Comparison of ENCODE assay signal across 1 cellular context in genomic region chr6:122735618-122736017, GRCh38.
TF ChIP-seq lines count a peak whose summit lies in the region.

No MANE protein-coding gene starts in this region.

TF ChIP-seq in H1, 55 proteins besides CTCF, POLR2A, EP300 and RAD21:
- TF ChIP-seq SP1 (IDR thresholded peaks at IDR 0.05; ENCODE audit: low read depth, low read length) (no peak), CREB1 (IDR thresholded peaks at IDR 0.05) (no peak), YY1 (IDR thresholded peaks at IDR 0.05; ENCODE audit: low read depth, low read length) (no peak), SIRT6 (IDR thresholded peaks at IDR 0.05; ENCODE audit: low read length) (no peak), SP2 (IDR thresholded peaks at IDR 0.05; ENCODE audit: low read length) (no peak), CEBPB (IDR thresholded peaks at IDR 0.05; ENCODE audit: low read depth, low read length) (no peak), SIN3A (conservative IDR thresholded peaks at IDR 0.05 in 1 of 2, IDR thresholded peaks at IDR 0.05 in 1 of 2; ENCODE audit: low read depth in 1 of 2, low read length in 2 of 2) (no peak), POLR2AphosphoS5 (IDR thresholded peaks at IDR 0.05; ENCODE audit: low read depth, low read length) (no peak), GABPA (IDR thresholded peaks at IDR 0.05; ENCODE audit: borderline replicate concordance, insufficient read depth, low read length) (no peak), FOSL1 (IDR thresholded peaks at IDR 0.05; ENCODE audit: insufficient read depth, low read depth, low read length) (no peak), RXRA (IDR thresholded peaks at IDR 0.05; ENCODE audit: insufficient read depth, low read depth, low read length) (no peak), EZH2 (IDR thresholded peaks at IDR 0.05; ENCODE audit: low read depth, low read length, severe bottlenecking) (no peak), HDAC6 (IDR thresholded peaks at IDR 0.05; ENCODE audit: low read depth, low read length) (no peak), KDM4A (IDR thresholded peaks at IDR 0.05; ENCODE audit: low read depth, low read length, severe bottlenecking) (no peak), KDM5A (IDR thresholded peaks at IDR 0.05; ENCODE audit: low read length) (no peak), RBBP5 (IDR thresholded peaks at IDR 0.05; ENCODE audit: borderline replicate concordance, low read depth, low read length) (no peak)
- TF ChIP-seq, protein P1, sequence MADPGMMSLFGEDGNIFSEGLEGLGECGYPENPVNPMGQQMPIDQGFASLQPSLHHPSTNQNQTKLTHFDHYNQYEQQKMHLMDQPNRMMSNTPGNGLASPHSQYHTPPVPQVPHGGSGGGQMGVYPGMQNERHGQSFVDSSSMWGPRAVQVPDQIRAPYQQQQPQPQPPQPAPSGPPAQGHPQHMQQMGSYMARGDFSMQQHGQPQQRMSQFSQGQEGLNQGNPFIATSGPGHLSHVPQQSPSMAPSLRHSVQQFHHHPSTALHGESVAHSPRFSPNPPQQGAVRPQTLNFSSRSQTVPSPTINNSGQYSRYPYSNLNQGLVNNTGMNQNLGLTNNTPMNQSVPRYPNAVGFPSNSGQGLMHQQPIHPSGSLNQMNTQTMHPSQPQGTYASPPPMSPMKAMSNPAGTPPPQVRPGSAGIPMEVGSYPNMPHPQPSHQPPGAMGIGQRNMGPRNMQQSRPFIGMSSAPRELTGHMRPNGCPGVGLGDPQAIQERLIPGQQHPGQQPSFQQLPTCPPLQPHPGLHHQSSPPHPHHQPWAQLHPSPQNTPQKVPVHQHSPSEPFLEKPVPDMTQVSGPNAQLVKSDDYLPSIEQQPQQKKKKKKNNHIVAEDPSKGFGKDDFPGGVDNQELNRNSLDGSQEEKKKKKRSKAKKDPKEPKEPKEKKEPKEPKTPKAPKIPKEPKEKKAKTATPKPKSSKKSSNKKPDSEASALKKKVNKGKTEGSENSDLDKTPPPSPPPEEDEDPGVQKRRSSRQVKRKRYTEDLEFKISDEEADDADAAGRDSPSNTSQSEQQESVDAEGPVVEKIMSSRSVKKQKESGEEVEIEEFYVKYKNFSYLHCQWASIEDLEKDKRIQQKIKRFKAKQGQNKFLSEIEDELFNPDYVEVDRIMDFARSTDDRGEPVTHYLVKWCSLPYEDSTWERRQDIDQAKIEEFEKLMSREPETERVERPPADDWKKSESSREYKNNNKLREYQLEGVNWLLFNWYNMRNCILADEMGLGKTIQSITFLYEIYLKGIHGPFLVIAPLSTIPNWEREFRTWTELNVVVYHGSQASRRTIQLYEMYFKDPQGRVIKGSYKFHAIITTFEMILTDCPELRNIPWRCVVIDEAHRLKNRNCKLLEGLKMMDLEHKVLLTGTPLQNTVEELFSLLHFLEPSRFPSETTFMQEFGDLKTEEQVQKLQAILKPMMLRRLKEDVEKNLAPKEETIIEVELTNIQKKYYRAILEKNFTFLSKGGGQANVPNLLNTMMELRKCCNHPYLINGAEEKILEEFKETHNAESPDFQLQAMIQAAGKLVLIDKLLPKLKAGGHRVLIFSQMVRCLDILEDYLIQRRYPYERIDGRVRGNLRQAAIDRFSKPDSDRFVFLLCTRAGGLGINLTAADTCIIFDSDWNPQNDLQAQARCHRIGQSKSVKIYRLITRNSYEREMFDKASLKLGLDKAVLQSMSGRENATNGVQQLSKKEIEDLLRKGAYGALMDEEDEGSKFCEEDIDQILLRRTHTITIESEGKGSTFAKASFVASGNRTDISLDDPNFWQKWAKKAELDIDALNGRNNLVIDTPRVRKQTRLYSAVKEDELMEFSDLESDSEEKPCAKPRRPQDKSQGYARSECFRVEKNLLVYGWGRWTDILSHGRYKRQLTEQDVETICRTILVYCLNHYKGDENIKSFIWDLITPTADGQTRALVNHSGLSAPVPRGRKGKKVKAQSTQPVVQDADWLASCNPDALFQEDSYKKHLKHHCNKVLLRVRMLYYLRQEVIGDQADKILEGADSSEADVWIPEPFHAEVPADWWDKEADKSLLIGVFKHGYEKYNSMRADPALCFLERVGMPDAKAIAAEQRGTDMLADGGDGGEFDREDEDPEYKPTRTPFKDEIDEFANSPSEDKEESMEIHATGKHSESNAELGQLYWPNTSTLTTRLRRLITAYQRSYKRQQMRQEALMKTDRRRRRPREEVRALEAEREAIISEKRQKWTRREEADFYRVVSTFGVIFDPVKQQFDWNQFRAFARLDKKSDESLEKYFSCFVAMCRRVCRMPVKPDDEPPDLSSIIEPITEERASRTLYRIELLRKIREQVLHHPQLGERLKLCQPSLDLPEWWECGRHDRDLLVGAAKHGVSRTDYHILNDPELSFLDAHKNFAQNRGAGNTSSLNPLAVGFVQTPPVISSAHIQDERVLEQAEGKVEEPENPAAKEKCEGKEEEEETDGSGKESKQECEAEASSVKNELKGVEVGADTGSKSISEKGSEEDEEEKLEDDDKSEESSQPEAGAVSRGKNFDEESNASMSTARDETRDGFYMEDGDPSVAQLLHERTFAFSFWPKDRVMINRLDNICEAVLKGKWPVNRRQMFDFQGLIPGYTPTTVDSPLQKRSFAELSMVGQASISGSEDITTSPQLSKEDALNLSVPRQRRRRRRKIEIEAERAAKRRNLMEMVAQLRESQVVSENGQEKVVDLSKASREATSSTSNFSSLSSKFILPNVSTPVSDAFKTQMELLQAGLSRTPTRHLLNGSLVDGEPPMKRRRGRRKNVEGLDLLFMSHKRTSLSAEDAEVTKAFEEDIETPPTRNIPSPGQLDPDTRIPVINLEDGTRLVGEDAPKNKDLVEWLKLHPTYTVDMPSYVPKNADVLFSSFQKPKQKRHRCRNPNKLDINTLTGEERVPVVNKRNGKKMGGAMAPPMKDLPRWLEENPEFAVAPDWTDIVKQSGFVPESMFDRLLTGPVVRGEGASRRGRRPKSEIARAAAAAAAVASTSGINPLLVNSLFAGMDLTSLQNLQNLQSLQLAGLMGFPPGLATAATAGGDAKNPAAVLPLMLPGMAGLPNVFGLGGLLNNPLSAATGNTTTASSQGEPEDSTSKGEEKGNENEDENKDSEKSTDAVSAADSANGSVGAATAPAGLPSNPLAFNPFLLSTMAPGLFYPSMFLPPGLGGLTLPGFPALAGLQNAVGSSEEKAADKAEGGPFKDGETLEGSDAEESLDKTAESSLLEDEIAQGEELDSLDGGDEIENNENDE (IDR thresholded peaks at IDR 0.05; ENCODE audit: insufficient replicate concordance, low read length), result no peak
